Comparison of ENCODE assay signal across 18 cellular contexts in genomic region chr13:31068119-31068423, GRCh38.
DNase-seq lines count a peak whose midpoint lies in the region; ATAC-seq and TF ChIP-seq lines count a peak whose summit lies in the region.
"Had no signal": no experiment of that assay in that cellular context is flagged by ENCODE, and none has a peak within 500 bp of the region (broad histone marks: within the 10 kb centered on the region; RNA-seq: fewer than 3 reads in every experiment).

No MANE protein-coding gene starts in this region.

- H3K4me1 ChIP-seq in GM23248 (ENCODE audit: insufficient read depth), result peaks cover 22% of the 10 kb centered on the region
- peaks cover 0 to 18% of the 10 kb centered on the region in 2 experiments; a peak in 1 of 4 replicates for H3K4me1 ChIP-seq in SK-N-SH (ENCODE audit: control insufficient read depth in 1 of 2, insufficient read depth in 2 of 2, low read depth in 1 of 2, low read length in 1 of 2)
- H3K4me1 ChIP-seq in osteoblast (ENCODE audit: insufficient read depth, low read length), result peaks cover 24% of the 10 kb centered on the region
- H3K4me1 ChIP-seq: BLaER1 had no signal

- H3K36me3 Mint-ChIP-seq in HFFc6 (ENCODE audit: low read depth), result 0 out of 2 replicates have a peak, but pooled peaks cover 3% of the 10 kb centered on the region
- H3K36me3 Mint-ChIP-seq in progenitor cell of endocrine pancreas (ENCODE audit: insufficient read depth), result no peaks in the 10 kb centered on the region
- no peaks in the 10 kb centered on the region for H3K36me3 Mint-ChIP-seq in osteocyte (ENCODE audit: unreplicated experiment)
- H3K36me3 Mint-ChIP-seq: CD4-positive, CD25-positive, alpha-beta regulatory T cell; CD8-positive, alpha-beta T cell had no signal

- H3K9ac ChIP-seq in GM23248 (no peak overlapping the region), SK-N-SH (no peak overlapping the region)
- H3K9ac ChIP-seq: BLaER1 had no signal

- no peak for ATAC-seq in Right ventricle myocardium superior (ENCODE audit: poor library complexity)
- ATAC-seq: CD8-positive, alpha-beta T cell; GM12878 had no signal

- no peak for TF ChIP-seq EP300 in SK-N-SH (IDR thresholded peaks at IDR 0.05; ENCODE audit: borderline replicate concordance in 1 of 2, low read depth in 1 of 2, low read length in 1 of 2)

- no peak for DNase-seq in GM23248
- no peak for DNase-seq in HFFc6
- no peak for DNase-seq in SK-N-SH
- no peak for DNase-seq in osteoblast (ENCODE audit: insufficient read length, low spot score, missing footprints)
- no peak for DNase-seq in Right ventricle myocardium superior
- DNase-seq in COLO668 (lab: John Stamatoyannopoulos, UW; ENCODE audit: unreplicated experiment), result no peak
- no peak for DNase-seq in progenitor cell of endocrine pancreas (ENCODE audit: low spot score, unreplicated experiment)
- DNase-seq in osteocyte (ENCODE audit: extremely low spot score, unreplicated experiment), result no peak
- DNase-seq: CD4-positive, CD25-positive, alpha-beta regulatory T cell; CD8-positive, alpha-beta T cell; DMS 273 treated with DMSO at 0.1 percent for 48 hours; DMS79; GDM1; H7 had no signal

- CTCF ChIA-PET in SK-N-SH (lab: Yijun Ruan, JAX), result no interaction called here

- peaks cover 5% of the 10 kb centered on the region; the same call in 1 of the 2 replicates for H3F3A ChIP-seq in GM23248 (ENCODE audit: insufficient read depth)
- no peaks in the 10 kb centered on the region for H3F3A ChIP-seq in SK-N-SH (replicated peaks; ENCODE audit: insufficient read depth)

- H3K79me2 ChIP-seq in GM23248 (ENCODE audit: insufficient read depth), result no peaks in the 10 kb centered on the region
- H3K79me2 ChIP-seq in SK-N-SH (ENCODE audit: insufficient read depth), result no peaks in the 10 kb centered on the region
- no peaks in the 10 kb centered on the region for H3K79me2 ChIP-seq in osteoblast (ENCODE audit: insufficient read depth, low read length)

- no peak for TF ChIP-seq CTCF in HFFc6 (IDR thresholded peaks at IDR 0.05)
- TF ChIP-seq CTCF in SK-N-SH (IDR thresholded peaks at IDR 0.05), result no peak
- no peak for TF ChIP-seq CTCF in osteoblast (IDR thresholded peaks at IDR 0.05; ENCODE audit: extremely low read depth, low read depth, low read length)
- TF ChIP-seq CTCF in progenitor cell of endocrine pancreas (IDR thresholded peaks at IDR 0.05; ENCODE audit: unreplicated experiment), result no peak
- TF ChIP-seq CTCF in osteocyte (IDR thresholded peaks at IDR 0.05), result no peak

- H3K9me3 Mint-ChIP-seq in HFFc6, result no peaks in the 10 kb centered on the region
- no peaks in the 10 kb centered on the region for H3K9me3 Mint-ChIP-seq in progenitor cell of endocrine pancreas (ENCODE audit: low read depth)
- H3K9me3 Mint-ChIP-seq in osteocyte (ENCODE audit: unreplicated experiment), result no peaks in the 10 kb centered on the region

- no peak overlapping the region for H3K4me3 ChIP-seq in GM23248
- no peak overlapping the region for H3K4me3 ChIP-seq in SK-N-SH (ENCODE audit: low read depth in 2 of 2, low read length in 1 of 2)
- H3K4me3 ChIP-seq in osteoblast (ENCODE audit: insufficient read depth, low read length), result no peak overlapping the region
- H3K4me3 ChIP-seq: BLaER1, GM12878 had no signal

- H3K27me3 Mint-ChIP-seq in HFFc6 (ENCODE audit: insufficient read depth) (peaks cover 1% of the 10 kb centered on the region), progenitor cell of endocrine pancreas (peaks cover 47% of the 10 kb centered on the region), osteocyte (ENCODE audit: unreplicated experiment) (peaks cover 5% of the 10 kb centered on the region)

- peak overlapping the region; percentile 27; the same call in 1 of the 2 replicates for H3K27ac Mint-ChIP-seq in HFFc6
- H3K27ac Mint-ChIP-seq in progenitor cell of endocrine pancreas, result no peak overlapping the region
- no peak overlapping the region for H3K27ac Mint-ChIP-seq in osteocyte (ENCODE audit: unreplicated experiment)
- H3K27ac Mint-ChIP-seq: B cell; CD4-positive, CD25-positive, alpha-beta regulatory T cell; CD8-positive, alpha-beta T cell had no signal

- H3K4me3 Mint-ChIP-seq in HFFc6 (no peak overlapping the region), progenitor cell of endocrine pancreas (ENCODE audit: low read depth) (no peak overlapping the region), osteocyte (ENCODE audit: unreplicated experiment) (no peak overlapping the region)
- H3K4me3 Mint-ChIP-seq: B cell; CD4-positive, CD25-positive, alpha-beta regulatory T cell; CD8-positive, alpha-beta T cell had no signal

- 66% methylated on average over 4 of the region's 4 CpGs for WGBS in GM23248 (ENCODE audit: low coverage in 1 of 2, low lambda C conversion rate in 2 of 2, missing lambda C conversion rate in 2 of 2), 2 experiments
- 68% methylated on average over 4 of the region's 4 CpGs for WGBS in SK-N-SH (ENCODE audit: low lambda C conversion rate)

- peaks cover 20% of the 10 kb centered on the region for H3K4me1 Mint-ChIP-seq in HFFc6 (ENCODE audit: low read depth)
- H3K4me1 Mint-ChIP-seq in progenitor cell of endocrine pancreas (ENCODE audit: low read depth), result no peaks in the 10 kb centered on the region
- no peaks in the 10 kb centered on the region for H3K4me1 Mint-ChIP-seq in osteocyte (ENCODE audit: unreplicated experiment)
- H3K4me1 Mint-ChIP-seq: B cell; CD4-positive, CD25-positive, alpha-beta regulatory T cell had no signal

- POLR2A ChIA-PET in SK-N-SH (lab: Yijun Ruan, JAX), result no interaction called here

- H3K4me2 ChIP-seq in GM23248 (ENCODE audit: unreplicated experiment) (peak overlapping the region; percentile 47), SK-N-SH (peak overlapping the region; percentile 35), osteoblast (ENCODE audit: insufficient read depth, low read length) (peak overlapping the region; percentile 54)
- H3K4me2 ChIP-seq: BLaER1 had no signal

- H4K20me1 ChIP-seq in GM23248 (ENCODE audit: insufficient read depth) (no peaks in the 10 kb centered on the region), SK-N-SH (ENCODE audit: insufficient read depth) (no peaks in the 10 kb centered on the region), osteoblast (ENCODE audit: insufficient read depth, low read length) (no peaks in the 10 kb centered on the region)
- H4K20me1 ChIP-seq: BLaER1 had no signal

- H3K9me2 ChIP-seq in GM23248 (ENCODE audit: insufficient read depth), result no peaks in the 10 kb centered on the region
- no peaks in the 10 kb centered on the region for H3K9me2 ChIP-seq in SK-N-SH

- H3K27ac ChIP-seq in GM23248 (peak overlapping the region; percentile 14; the same call in 1 of the 2 replicates), SK-N-SH (ENCODE audit: low read depth in 2 of 2, low read length in 1 of 2) (peak overlapping the region in 1 of 2 experiments; percentile 38; a peak in 1 of 4 replicates), osteoblast (ENCODE audit: low read depth, low read length) (no peak overlapping the region)
- H3K27ac ChIP-seq: BLaER1, C4-2B had no signal

- H3K9me3 ChIP-seq in GM23248 (ENCODE audit: low read depth), result no peaks in the 10 kb centered on the region
- no peaks in the 10 kb centered on the region for H3K9me3 ChIP-seq in SK-N-SH
- H3K9me3 ChIP-seq in osteoblast (ENCODE audit: low read depth, low read length), result no peaks in the 10 kb centered on the region

- H2AFZ ChIP-seq in GM23248 (no peak overlapping the region), SK-N-SH (ENCODE audit: low read depth) (no peak overlapping the region), osteoblast (ENCODE audit: low read length) (peak overlapping the region; percentile 27)

- H3K36me3 ChIP-seq in GM23248 (ENCODE audit: low read depth) (no peaks in the 10 kb centered on the region), SK-N-SH (replicated peaks in 1 of 2; ENCODE audit: control insufficient read depth in 1 of 2, insufficient read depth in 2 of 2, low read length in 1 of 2) (no peaks in the 10 kb centered on the region), osteoblast (ENCODE audit: insufficient read depth, low read length) (no peaks in the 10 kb centered on the region)
- H3K36me3 ChIP-seq: BLaER1 had no signal

- intact Hi-C loops in Right ventricle myocardium superior (cut with DNase I), result no loop called here

- H3K27me3 ChIP-seq in GM23248 (replicated peaks; ENCODE audit: insufficient read depth), result no peaks in the 10 kb centered on the region
- H3K27me3 ChIP-seq in SK-N-SH (ENCODE audit: insufficient read depth), result no peaks in the 10 kb centered on the region
- H3K27me3 ChIP-seq in osteoblast (ENCODE audit: insufficient read depth, low read length), result no peaks in the 10 kb centered on the region
- H3K27me3 ChIP-seq: BLaER1 had no signal

- in situ Hi-C loops in GM23248 (cut with MboI), result no loop called here

- TF ChIP-seq RAD21 in SK-N-SH (IDR thresholded peaks at IDR 0.05; ENCODE audit: low read length), result no peak

TF ChIP-seq in SK-N-SH, 30 proteins besides CTCF, POLR2A, EP300 and RAD21 (continues in another document):
- TF ChIP-seq TAF1 (IDR thresholded peaks at IDR 0.05; ENCODE audit: borderline replicate concordance, low read depth, low read length) (no peak), FOXM1 (IDR thresholded peaks at IDR 0.05; ENCODE audit: low read depth) (no peak), REST (IDR thresholded peaks at IDR 0.05; ENCODE audit: low read depth, low read length) (no peak)
